Comparison of ENCODE assay signal across 8 cellular contexts in genomic region chr6:32843979-32844838, GRCh38.
DNase-seq lines count a peak whose midpoint lies in the region; ATAC-seq, FAIRE-seq and TF ChIP-seq lines count a peak whose summit lies in the region.

Gene PSMB8 (minus strand): TSS chr6:32844047. CDS start chr6:32843996, 51 bp downstream.

- peak; percentile 25 for TF ChIP-seq CTCF in AG09319 (IDR thresholded peaks at IDR 0.05; ENCODE audit: low read depth, low read length)

- DNase-seq in AG09319 (ENCODE audit: extremely low read depth, low read depth): peak; percentile 79
- peak; percentile 96 for DNase-seq in NCI-H345 treated with DMSO at 0.1 percent for 48 hours (lab: John Stamatoyannopoulos, UW; ENCODE audit: unreplicated experiment)
- peak; percentile 98 for DNase-seq in activated CD4-positive, CD25-positive, alpha-beta regulatory T cell treated with anti-CD3 and anti-CD28 coated beads, Interleukin-2, amount 50 U/mL, for 16 hours (ENCODE audit: low read depth, low spot score)
- peak; percentile 97 for DNase-seq in central memory CD4-positive, alpha-beta T cell
- DNase-seq in stimulated activated CD4-positive, alpha-beta T cell treated with anti-CD3 and anti-CD28 coated beads, Interleukin-12 subunit alpha, Interleukin-12 subunit beta, amount 100 ng/mL, for 24 hours (ENCODE audit: low read depth in 2 of 2): peak; percentile 96 to 99

- ATAC-seq in GM19025 (IDR thresholded peaks at IDR 0.05; ENCODE audit: low read depth, unreplicated experiment) (peak; percentile 64), HG03280 (IDR thresholded peaks at IDR 0.05; ENCODE audit: unreplicated experiment) (peak; percentile 70)

- FAIRE-seq in islet of Langerhans (lab: Jason Lieb, UNC): peak; percentile 82

Comparison
In these comparisons a context has a peak if more than half of its experiments do, and no peak if none do; other contexts are left out.
1. Peak in every context shown above with its lines: DNase-seq and ATAC-seq.